ENCODE assay signal across 10 cellular contexts in the genomic region with DNA sequence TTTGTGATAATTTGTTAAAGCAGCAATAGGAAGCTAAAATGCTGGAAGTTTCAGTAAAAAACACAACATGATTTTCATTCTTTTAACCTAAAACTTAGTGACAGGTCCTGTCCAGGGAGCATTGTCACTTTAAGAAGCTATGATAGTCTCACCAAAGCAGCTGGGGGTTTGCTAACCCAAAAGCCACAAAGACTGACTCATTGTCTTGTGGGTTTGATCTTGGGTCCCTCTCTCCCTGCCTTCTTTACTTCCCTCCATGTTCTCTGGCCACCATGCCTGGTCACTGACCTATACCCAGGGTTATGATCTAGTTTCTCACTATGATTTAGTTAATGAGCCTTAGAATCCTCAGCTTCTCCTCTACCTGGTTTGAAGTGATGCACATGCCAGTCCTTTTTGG.
DNase-seq lines count a peak whose midpoint lies in the region; ATAC-seq and TF ChIP-seq lines count a peak whose summit lies in the region.
"Had no signal": no experiment of that assay in that cellular context is flagged by ENCODE, and none has a peak within 500 bp of the region (broad histone marks: within the 10 kb centered on the region; RNA-seq: fewer than 3 reads in every experiment).

No MANE protein-coding gene starts in this region.

- ATAC-seq in GM21367 (IDR thresholded peaks at IDR 0.05; ENCODE audit: unreplicated experiment) (peak; percentile 72), HG03457 (IDR thresholded peaks at IDR 0.05; ENCODE audit: unreplicated experiment) (peak; percentile 84)
- ATAC-seq in stimulated activated memory B cell treated with anti-CD40 and anti-IgM and Interleukin-4, amounts not matched to agents 10 μg/mL and 1 μg/mL and 100 μg/mL, for 72 hours: no peak

- peaks cover 3% of the 10 kb centered on the region for H3K9me3 Mint-ChIP-seq in stimulated activated memory B cell treated with anti-CD40 and anti-IgM and Interleukin-4, amounts not matched to agents 10 μg/mL and 1 μg/mL and 100 μg/mL, for 72 hours
- H3K9me3 Mint-ChIP-seq in glutamatergic neuron (ENCODE audit: unreplicated experiment): no peaks in the 10 kb centered on the region

- no peak overlapping the region for H3K27ac Mint-ChIP-seq in stimulated activated memory B cell treated with anti-CD40 and anti-IgM and Interleukin-4, amounts not matched to agents 10 μg/mL and 1 μg/mL and 100 μg/mL, for 72 hours
- H3K27ac Mint-ChIP-seq in glutamatergic neuron (ENCODE audit: unreplicated experiment): no peak overlapping the region

- H3K4me3 Mint-ChIP-seq in stimulated activated memory B cell treated with anti-CD40 and anti-IgM and Interleukin-4, amounts not matched to agents 10 μg/mL and 1 μg/mL and 100 μg/mL, for 72 hours: no peak overlapping the region
- no peak overlapping the region for H3K4me3 Mint-ChIP-seq in glutamatergic neuron (ENCODE audit: unreplicated experiment)

- TF ChIP-seq CTCF in glutamatergic neuron (IDR thresholded peaks at IDR 0.05; ENCODE audit: partially characterized antibody, unreplicated experiment): no peak

- H3K36me3 Mint-ChIP-seq in stimulated activated memory B cell treated with anti-CD40 and anti-IgM and Interleukin-4, amounts not matched to agents 10 μg/mL and 1 μg/mL and 100 μg/mL, for 72 hours: no peaks in the 10 kb centered on the region
- no peaks in the 10 kb centered on the region for H3K36me3 Mint-ChIP-seq in glutamatergic neuron (ENCODE audit: unreplicated experiment)

- H3K27me3 Mint-ChIP-seq in stimulated activated memory B cell treated with anti-CD40 and anti-IgM and Interleukin-4, amounts not matched to agents 10 μg/mL and 1 μg/mL and 100 μg/mL, for 72 hours: peaks cover 16% of the 10 kb centered on the region
- no peaks in the 10 kb centered on the region for H3K27me3 Mint-ChIP-seq in glutamatergic neuron (ENCODE audit: unreplicated experiment)

- DNase-seq in AG08395 (ENCODE audit: low spot score): peak; percentile 82
- DNase-seq in amniotic epithelial cell (ENCODE audit: low read depth): peak; percentile 70
- DNase-seq in stimulated activated CD4-positive, alpha-beta T cell treated with anti-CD3 and anti-CD28 coated beads, Interleukin-4, amount 100 ng/mL, for 4 hours: no peak
- DNase-seq in SIG-M5 (lab: John Stamatoyannopoulos, UW): no peak
- DNase-seq in glutamatergic neuron: no peak
- DNase-seq: effector memory CD4-positive, alpha-beta T cell; NCI-H524 had no signal

- H3K4me1 Mint-ChIP-seq in stimulated activated memory B cell treated with anti-CD40 and anti-IgM and Interleukin-4, amounts not matched to agents 10 μg/mL and 1 μg/mL and 100 μg/mL, for 72 hours: no peaks in the 10 kb centered on the region
- H3K4me1 Mint-ChIP-seq in glutamatergic neuron (ENCODE audit: low read depth, unreplicated experiment): no peaks in the 10 kb centered on the region

Comparison
In these comparisons a context has a peak if more than half of its experiments do, and no peak if none do; other contexts are left out.
1. DNase-seq: peak in AG08395 (single experiment) and amniotic epithelial cell (single experiment); none in stimulated activated CD4-positive, alpha-beta T cell treated with anti-CD3 and anti-CD28 coated beads, Interleukin-4, amount 100 ng/mL, for 4 hours (0 of 2), SIG-M5 (single experiment) and glutamatergic neuron (single experiment).